In the genomic region with DNA sequence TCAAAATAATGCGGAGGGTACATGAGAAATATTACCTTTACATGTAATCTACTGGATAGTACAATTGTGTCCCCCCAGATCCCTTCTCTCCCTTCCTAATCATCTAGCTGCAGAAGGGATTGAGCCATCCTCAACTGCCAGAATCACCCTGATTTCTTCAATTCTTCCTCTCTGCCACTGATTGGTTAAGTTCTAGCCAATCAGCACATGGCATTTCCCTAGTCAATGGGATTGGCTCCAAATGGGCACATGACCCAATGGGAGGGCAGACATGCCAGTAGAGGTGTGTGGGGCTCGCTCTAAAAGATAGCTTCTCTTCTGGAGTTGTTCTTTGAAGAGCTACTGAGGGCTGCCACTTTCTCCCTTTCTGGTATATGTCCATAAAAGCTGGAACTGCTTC, we compare ENCODE assay signal across 1 cellular context.
TF ChIP-seq lines count a peak whose summit lies in the region.

No MANE protein-coding gene starts in this region.

TF ChIP-seq in A549, 52 proteins besides CTCF, POLR2A, EP300 and RAD21:
- no peak for TF ChIP-seq FOXS1 (CRISPR knock-in tag; IDR thresholded peaks at IDR 0.05)
- TF ChIP-seq, protein P1, sequence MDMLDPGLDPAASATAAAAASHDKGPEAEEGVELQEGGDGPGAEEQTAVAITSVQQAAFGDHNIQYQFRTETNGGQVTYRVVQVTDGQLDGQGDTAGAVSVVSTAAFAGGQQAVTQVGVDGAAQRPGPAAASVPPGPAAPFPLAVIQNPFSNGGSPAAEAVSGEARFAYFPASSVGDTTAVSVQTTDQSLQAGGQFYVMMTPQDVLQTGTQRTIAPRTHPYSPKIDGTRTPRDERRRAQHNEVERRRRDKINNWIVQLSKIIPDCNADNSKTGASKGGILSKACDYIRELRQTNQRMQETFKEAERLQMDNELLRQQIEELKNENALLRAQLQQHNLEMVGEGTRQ (IDR thresholded peaks at IDR 0.05) = 0 out of 2 replicates have a peak, but pooled peaks have one; percentile 11
